Comparison of ENCODE assay signal across 8 cellular contexts in the genomic region with DNA sequence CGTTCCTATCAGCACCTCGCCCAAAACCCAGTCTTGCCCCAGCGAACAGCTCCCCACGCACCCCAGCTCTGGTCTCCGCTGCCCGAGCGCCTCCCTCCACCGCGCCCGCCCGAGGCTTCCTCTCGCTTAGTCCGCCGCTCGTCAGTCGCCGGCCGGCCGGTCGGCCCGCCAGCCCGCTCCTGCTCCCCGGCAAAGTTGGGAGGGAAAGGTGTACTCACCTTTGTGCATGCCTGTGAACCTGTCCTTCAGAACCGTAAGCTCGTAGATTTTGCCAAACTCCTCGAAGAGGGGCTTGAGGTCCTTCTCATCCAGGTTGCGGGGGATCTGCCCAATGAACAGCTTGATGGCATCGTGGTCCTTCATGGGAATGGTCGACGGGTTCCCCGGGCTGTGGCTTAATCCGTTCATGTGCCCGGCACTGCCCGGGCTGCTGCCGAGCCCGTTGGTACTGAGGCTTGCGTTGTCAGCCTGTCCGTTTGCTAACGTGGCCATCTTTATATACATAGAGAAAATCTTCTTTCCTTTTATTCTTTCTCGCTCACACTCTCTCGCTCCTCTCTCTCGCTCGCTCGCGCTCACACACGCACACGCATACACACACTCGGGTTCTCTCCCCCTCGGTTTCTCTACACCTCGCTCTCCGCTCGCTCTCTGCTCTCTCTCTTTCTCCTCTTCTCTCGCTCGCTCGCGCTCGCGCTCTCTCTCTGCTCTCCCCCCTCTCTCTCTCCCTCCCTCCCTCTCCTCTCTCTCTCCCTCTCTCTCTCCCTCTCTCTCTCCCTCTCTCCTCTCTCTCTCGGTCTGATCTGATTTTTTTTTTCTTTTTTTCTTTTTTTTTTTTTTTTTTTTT. TPM values are rescaled to one million over a fixed set of nuclear protein-coding genes. Genes with fewer than 3 reads are reported as not detected.
DNase-seq lines count a peak whose midpoint lies in the region; ATAC-seq, FAIRE-seq and TF ChIP-seq lines count a peak whose summit lies in the region.

A gene (minus strand): TSS at position 661 of the 847 bp plus-strand sequence.

- POLR2A ChIA-PET in HEK293 (lab: Yijun Ruan, JAX): no interaction called here

- no peak within 1 kb of the TSS for H3K9ac ChIP-seq in parathyroid adenoma

- H3K27me3 ChIP-seq in ACC112 (ENCODE audit: insufficient read depth, low read length): peaks cover 92% of the 10 kb centered on the region
- no peaks in the 10 kb centered on the region for H3K27me3 ChIP-seq in parathyroid adenoma (ENCODE audit: control insufficient read depth, insufficient read depth, low read length)

- no peaks in the 10 kb centered on the region for H3K79me2 ChIP-seq in ACC112 (ENCODE audit: control insufficient read depth, insufficient read depth, low read length, unreplicated experiment)
- no peaks in the 10 kb centered on the region for H3K79me2 ChIP-seq in parathyroid adenoma

- FAIRE-seq in frontal cortex (lab: Jason Lieb, UNC): no peak

- H3K27ac Mint-ChIP-seq in T-helper 17 cell: no peak within 1 kb of the TSS

- H3K36me3 ChIP-seq in ACC112 (ENCODE audit: insufficient read depth, low read length): no peaks in the 10 kb centered on the region
- H3K36me3 ChIP-seq in HEK293 (ENCODE audit: control insufficient read depth in 2 of 2, insufficient read depth in 1 of 2, low read length in 2 of 2): no peaks in the 10 kb centered on the region
- no peaks in the 10 kb centered on the region for H3K36me3 ChIP-seq in parathyroid adenoma (ENCODE audit: control insufficient read depth, insufficient read depth, low read length)

- peak within 1 kb of the TSS; percentile 78 for H3K4me3 ChIP-seq in ACC112 (ENCODE audit: low read depth, low read length)
- peak within 1 kb of the TSS; percentile 36 for H3K4me3 ChIP-seq in HEK293 (ENCODE audit: low read depth, low read length)
- H3K4me3 ChIP-seq in parathyroid adenoma (ENCODE audit: low read depth, low read length): peak within 1 kb of the TSS; percentile 56

- H3K9me3 ChIP-seq in HEK293 (ENCODE audit: control insufficient read depth, insufficient read depth, low read depth, low read length): no peaks in the 10 kb centered on the region
- H3K9me3 ChIP-seq in T-helper 17 cell (ENCODE audit: control insufficient read depth, low read length, poor library complexity, severe bottlenecking): no peaks in the 10 kb centered on the region
- H3K9me3 ChIP-seq in parathyroid adenoma (ENCODE audit: control insufficient read depth, low read length): no peaks in the 10 kb centered on the region

- peak within 1 kb of the TSS; percentile 14 for H2AFZ ChIP-seq in ACC112 (ENCODE audit: low read length, unreplicated experiment)
- H2AFZ ChIP-seq in parathyroid adenoma: peak within 1 kb of the TSS; percentile 84

- H3K27ac ChIP-seq in ACC112 (ENCODE audit: low read depth, low read length) (no peak within 1 kb of the TSS), HEK293 (ENCODE audit: extremely low read depth, low read depth, low read length) (no peak within 1 kb of the TSS), parathyroid adenoma (no peak within 1 kb of the TSS)

- H3K27me3 Mint-ChIP-seq in T-helper 17 cell: peaks cover 62% of the 10 kb centered on the region

- ATAC-seq in T-helper 17 cell: no peak
- ATAC-seq in GM19463 (IDR thresholded peaks at IDR 0.05; ENCODE audit: unreplicated experiment): no peak

- H3K36me3 Mint-ChIP-seq in T-helper 17 cell (ENCODE audit: low read depth): no peaks in the 10 kb centered on the region

- no peaks in the 10 kb centered on the region for H3K4me1 ChIP-seq in ACC112 (ENCODE audit: control insufficient read depth, insufficient read depth, low read length, unreplicated experiment)
- H3K4me1 ChIP-seq in HEK293 (ENCODE audit: control insufficient read depth, insufficient read depth, low read length): no peaks in the 10 kb centered on the region
- no peaks in the 10 kb centered on the region for H3K4me1 ChIP-seq in parathyroid adenoma

- peaks cover 7% of the 10 kb centered on the region for H3K4me1 Mint-ChIP-seq in T-helper 17 cell

- H3K4me3 Mint-ChIP-seq in T-helper 17 cell: peak within 1 kb of the TSS; percentile 83

- DNase-seq in T-helper 17 cell: no peak
- DNase-seq in frontal cortex (ENCODE audit: low spot score in 2 of 2): peak in 1 of 2 donors; percentile 53
- DNase-seq in HT-29 (ENCODE audit: low spot score): no peak
- DNase-seq in RPMI8226: no peak

- CTCF ChIA-PET in HEK293 (lab: Yijun Ruan, JAX): interaction anchor here (0.6 kb wide), 1 partner anchor 89 kb away, joined by 3 read pairs; no protein-coding TSS in a partner anchor

- TF ChIP-seq CTCF in HEK293 (tag by site-specific recombination; IDR thresholded peaks at IDR 0.05): no peak
- TF ChIP-seq CTCF in parathyroid adenoma (IDR thresholded peaks at IDR 0.05): no peak

- H3K4me2 ChIP-seq in parathyroid adenoma (ENCODE audit: low read length): peak within 1 kb of the TSS; percentile 75

TF ChIP-seq in HEK293, 187 proteins besides CTCF, POLR2A, EP300 and RAD21 (continues in another document):
- peak; percentile 40; the same call in 1 of the 2 replicates for TF ChIP-seq ZBTB8A (tag by site-specific recombination; IDR thresholded peaks at IDR 0.05)
- no peak for TF ChIP-seq ZBTB1 (tag by site-specific recombination; IDR thresholded peaks at IDR 0.05)
- TF ChIP-seq ZNF19 (tag by site-specific recombination; IDR thresholded peaks at IDR 0.05; ENCODE audit: low read depth): no peak
- 0 out of 2 replicates have a peak, but pooled peaks have one; percentile 36 for TF ChIP-seq ZNF843 (tag by site-specific recombination; IDR thresholded peaks at IDR 0.05)
- TF ChIP-seq ZFP69B (tag by site-specific recombination; IDR thresholded peaks at IDR 0.05): 0 out of 2 replicates have a peak, but pooled peaks have one; percentile 19
- TF ChIP-seq KLF9 (tag by site-specific recombination; IDR thresholded peaks at IDR 0.05; ENCODE audit: low read depth): no peak
- TF ChIP-seq, protein P1, sequence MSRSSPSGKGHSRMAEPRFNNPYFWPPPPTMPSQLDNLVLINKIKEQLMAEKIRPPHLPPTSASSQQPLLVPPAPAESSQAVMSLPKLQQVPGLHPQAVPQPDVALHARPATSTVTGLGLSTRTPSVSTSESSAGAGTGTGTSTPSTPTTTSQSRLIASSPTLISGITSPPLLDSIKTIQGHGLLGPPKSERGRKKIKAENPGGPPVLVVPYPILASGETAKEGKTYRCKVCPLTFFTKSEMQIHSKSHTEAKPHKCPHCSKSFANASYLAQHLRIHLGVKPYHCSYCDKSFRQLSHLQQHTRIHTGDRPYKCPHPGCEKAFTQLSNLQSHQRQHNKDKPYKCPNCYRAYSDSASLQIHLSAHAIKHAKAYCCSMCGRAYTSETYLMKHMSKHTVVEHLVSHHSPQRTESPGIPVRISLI (tag by site-specific recombination; IDR thresholded peaks at IDR 0.05): peak; percentile 45; the same call in 1 of the 2 replicates
- TF ChIP-seq ZBTB20 (tag by site-specific recombination; IDR thresholded peaks at IDR 0.05): peak; percentile 46
- TF ChIP-seq, protein P2, sequence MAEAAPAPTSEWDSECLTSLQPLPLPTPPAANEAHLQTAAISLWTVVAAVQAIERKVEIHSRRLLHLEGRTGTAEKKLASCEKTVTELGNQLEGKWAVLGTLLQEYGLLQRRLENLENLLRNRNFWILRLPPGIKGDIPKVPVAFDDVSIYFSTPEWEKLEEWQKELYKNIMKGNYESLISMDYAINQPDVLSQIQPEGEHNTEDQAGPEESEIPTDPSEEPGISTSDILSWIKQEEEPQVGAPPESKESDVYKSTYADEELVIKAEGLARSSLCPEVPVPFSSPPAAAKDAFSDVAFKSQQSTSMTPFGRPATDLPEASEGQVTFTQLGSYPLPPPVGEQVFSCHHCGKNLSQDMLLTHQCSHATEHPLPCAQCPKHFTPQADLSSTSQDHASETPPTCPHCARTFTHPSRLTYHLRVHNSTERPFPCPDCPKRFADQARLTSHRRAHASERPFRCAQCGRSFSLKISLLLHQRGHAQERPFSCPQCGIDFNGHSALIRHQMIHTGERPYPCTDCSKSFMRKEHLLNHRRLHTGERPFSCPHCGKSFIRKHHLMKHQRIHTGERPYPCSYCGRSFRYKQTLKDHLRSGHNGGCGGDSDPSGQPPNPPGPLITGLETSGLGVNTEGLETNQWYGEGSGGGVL (tag by site-specific recombination; IDR thresholded peaks at IDR 0.05): peak; percentile 90
- peak; percentile 86 for TF ChIP-seq ZNF366 (tag by site-specific recombination; conservative IDR thresholded peaks at IDR 0.05)
- TF ChIP-seq ZNF600 (tag by site-specific recombination; IDR thresholded peaks at IDR 0.05): 0 out of 2 replicates have a peak, but pooled peaks have one; percentile 37
- TF ChIP-seq, protein P3, sequence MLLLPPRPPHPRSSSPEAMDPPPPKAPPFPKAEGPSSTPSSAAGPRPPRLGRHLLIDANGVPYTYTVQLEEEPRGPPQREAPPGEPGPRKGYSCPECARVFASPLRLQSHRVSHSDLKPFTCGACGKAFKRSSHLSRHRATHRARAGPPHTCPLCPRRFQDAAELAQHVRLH (tag by site-specific recombination; IDR thresholded peaks at IDR 0.05): no peak
- TF ChIP-seq, protein P4, sequence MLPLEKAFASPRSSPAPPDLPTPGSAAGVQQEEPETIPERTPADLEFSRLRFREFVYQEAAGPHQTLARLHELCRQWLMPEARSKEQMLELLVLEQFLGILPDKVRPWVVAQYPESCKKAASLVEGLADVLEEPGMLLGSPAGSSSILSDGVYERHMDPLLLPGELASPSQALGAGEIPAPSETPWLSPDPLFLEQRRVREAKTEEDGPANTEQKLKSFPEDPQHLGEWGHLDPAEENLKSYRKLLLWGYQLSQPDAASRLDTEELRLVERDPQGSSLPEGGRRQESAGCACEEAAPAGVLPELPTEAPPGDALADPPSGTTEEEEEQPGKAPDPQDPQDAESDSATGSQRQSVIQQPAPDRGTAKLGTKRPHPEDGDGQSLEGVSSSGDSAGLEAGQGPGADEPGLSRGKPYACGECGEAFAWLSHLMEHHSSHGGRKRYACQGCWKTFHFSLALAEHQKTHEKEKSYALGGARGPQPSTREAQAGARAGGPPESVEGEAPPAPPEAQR (tag by site-specific recombination; IDR thresholded peaks at IDR 0.05): peak; percentile 70; the same call in 1 of the 2 replicates
- no peak for TF ChIP-seq KLF1 (tag by site-specific recombination; IDR thresholded peaks at IDR 0.05)
- no peak for TF ChIP-seq ZNF23 (tag by site-specific recombination; IDR thresholded peaks at IDR 0.05; ENCODE audit: borderline replicate concordance)

RNA-seq across cellular contexts. Expression of the gene that starts here (rescaled TPM):
- total RNA-seq in T-helper 17 cell: not detected
- total RNA-seq in frontal cortex: 92.9 TPM
- not detected in 2 replicates for total RNA-seq in HT-29 (2014; rRNA removed; shearing (Covaris generic))

Comparison
In these comparisons a context has a peak if more than half of its experiments do, and no peak if none do; other contexts are left out.
1. RNA of the gene that starts here (total RNA-seq): 92.9 TPM in frontal cortex (single experiment); not detected in T-helper 17 cell and not detected in HT-29; every median in the first group is over 10 times any median in the second.
2. Peak in every context shown above with its lines, with median percentiles within 50 percentile points of each other: H3K4me3 ChIP-seq.